In the genomic region with DNA sequence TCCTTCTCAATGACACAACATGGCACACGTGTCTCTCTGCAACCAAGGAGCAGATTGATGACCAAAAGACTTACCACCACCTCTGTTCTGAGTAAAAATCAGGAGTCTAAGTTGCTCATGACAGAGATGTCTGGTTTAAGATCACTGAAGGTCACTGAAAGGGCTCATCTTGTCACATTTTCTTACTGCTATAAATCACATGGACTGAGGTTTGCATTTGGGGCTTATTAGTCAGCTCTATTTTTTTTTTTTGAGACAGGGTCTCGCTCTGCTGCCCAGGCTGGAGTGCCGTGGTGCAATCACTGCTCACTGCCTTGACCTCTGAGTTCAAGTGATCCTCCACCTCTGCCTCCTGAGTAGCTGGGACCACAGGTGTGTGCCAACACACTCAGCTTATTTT, we compare ENCODE assay signal across 13 cellular contexts. TPM values are rescaled to one million over a fixed set of nuclear protein-coding genes. Genes with fewer than 3 reads are reported as not detected.
A peak's percentile ranks its signal among the peaks of the same experiment; 100 is the strongest.
DNase-seq lines count a peak whose midpoint lies in the region; ATAC-seq and TF ChIP-seq lines count a peak whose summit lies in the region.
"Had no signal": no experiment of that assay in that cellular context is flagged by ENCODE, and none has a peak within 500 bp of the region (broad histone marks: within the 10 kb centered on the region; RNA-seq: fewer than 3 reads in every experiment).

No MANE protein-coding gene starts in this region.

- 69 to 80% methylated on average over 1 to 3 of the region's 3 CpGs for WGBS in transverse colon (ENCODE audit: low coverage in 1 of 2), 2 donors

- no peak for TF ChIP-seq POLR2A in transverse colon (IDR thresholded peaks at IDR 0.05)

- ATAC-seq in activated CD4-positive, CD25-positive, alpha-beta regulatory T cell treated with anti-CD3 and anti-CD28 coated beads, Interleukin-2, amount 50 U/mL, for 24 hours = peak; percentile 18 to 34
- no peak for ATAC-seq in HG03039 (IDR thresholded peaks at IDR 0.05; ENCODE audit: unreplicated experiment)

- peak overlapping the region; percentile 59 for H3K4me2 ChIP-seq in OCI-LY3 (ENCODE audit: low read length)
- H3K4me2 ChIP-seq: A549 had no signal

- in situ Hi-C loops in transverse colon (cut with MboI; ENCODE audit: low pct_ligation_motif_present in 1 of 4, low pct_unique_long_range_greater_than_20kb in 1 of 4, low sequenced_read_pairs in 3 of 4) = no loop called here

- H3K9me3 ChIP-seq in OCI-LY3 (ENCODE audit: insufficient read depth, low read length) (no peaks in the 10 kb centered on the region), skeletal muscle tissue (ENCODE audit: control insufficient read depth in 3 of 3, low read length in 3 of 3) (no peaks in the 10 kb centered on the region), transverse colon (no peaks in the 10 kb centered on the region)
- H3K9me3 ChIP-seq: A549 had no signal

- H3K9ac ChIP-seq in OCI-LY3 (ENCODE audit: low read length) = peak overlapping the region; percentile 52
- H3K9ac ChIP-seq in skeletal muscle tissue (ENCODE audit: low read depth in 1 of 3, low read length in 3 of 3) = peak overlapping the region in 1 of 3 donors; percentile 18

- H3K36me3 ChIP-seq in OCI-LY3 (replicated peaks; ENCODE audit: low read depth, low read length) (peaks cover 72% of the 10 kb centered on the region), skeletal muscle tissue (ENCODE audit: control insufficient read depth in 3 of 3, insufficient read depth in 3 of 3, low read length in 3 of 3) (peaks cover 38 to 52% (median 51%) of the 10 kb centered on the region in 3 donors), transverse colon (peaks cover 0 to 61% (median 24%) of the 10 kb centered on the region in 4 donors)

- H2AFZ ChIP-seq in OCI-LY3 (ENCODE audit: low read depth, low read length) = no peak overlapping the region

- no peak for DNase-seq in activated CD4-positive, CD25-positive, alpha-beta regulatory T cell treated with anti-CD3 and anti-CD28 coated beads, Interleukin-2, amount 50 U/mL, for 72 hours
- DNase-seq in epithelial cell of proximal tubule (ENCODE audit: low read depth) (peak; percentile 85), transverse colon (no peak), NCI-H524 (lab: John Stamatoyannopoulos, UW) (no peak)
- DNase-seq: effector memory CD4-positive, alpha-beta T cell; GF-D8; occipital lobe; trophoblast cell had no signal

- TF ChIP-seq CTCF in OCI-LY3 (IDR thresholded peaks at IDR 0.05; ENCODE audit: low read depth, low read length) (no peak), epithelial cell of proximal tubule (conservative IDR thresholded peaks at IDR 0.05; ENCODE audit: low read depth, low read length) (no peak), transverse colon (IDR thresholded peaks at IDR 0.05) (no peak)

- peaks cover 49% of the 10 kb centered on the region for H3K4me1 ChIP-seq in OCI-LY3 (ENCODE audit: low read length)
- peaks cover 16 to 56% (median 37%) of the 10 kb centered on the region in 3 donors for H3K4me1 ChIP-seq in skeletal muscle tissue (ENCODE audit: control insufficient read depth in 3 of 3, insufficient read depth in 3 of 3, low read length in 3 of 3)
- H3K4me1 ChIP-seq in transverse colon = peaks cover 0 to 38% (median 14%) of the 10 kb centered on the region in 4 donors

- intact Hi-C loops in transverse colon (cut with DNase I; ENCODE audit: low total_unique reads) = no loop called here

- H3K27ac ChIP-seq in OCI-LY3 (ENCODE audit: low read length) = peak overlapping the region; percentile 78
- peak overlapping the region; percentile 54 for H3K27ac ChIP-seq in skeletal muscle tissue (ENCODE audit: low read depth, low read length)
- peak overlapping the region in 1 of 4 donors; percentile 12 for H3K27ac ChIP-seq in transverse colon

- H3K79me2 ChIP-seq in OCI-LY3 (ENCODE audit: low read length) = peaks cover 100% of the 10 kb centered on the region

- H3K27me3 ChIP-seq in OCI-LY3 (ENCODE audit: low read depth, low read length) (no peaks in the 10 kb centered on the region), skeletal muscle tissue (ENCODE audit: control insufficient read depth in 3 of 3, insufficient read depth in 3 of 3, low read length in 3 of 3) (no peaks in the 10 kb centered on the region), transverse colon (no peaks in the 10 kb centered on the region)

- H4K20me1 ChIP-seq in OCI-LY3 (ENCODE audit: insufficient read depth, low read length) = peaks cover 59% of the 10 kb centered on the region

- TF ChIP-seq EP300 in transverse colon (IDR thresholded peaks at IDR 0.05; ENCODE audit: low read depth) = no peak

- H3K4me3 ChIP-seq in OCI-LY3 (ENCODE audit: low read length) = peak overlapping the region; percentile 57
- H3K4me3 ChIP-seq in epithelial cell of proximal tubule (ENCODE audit: low read depth, low read length) = no peak overlapping the region
- no peak overlapping the region for H3K4me3 ChIP-seq in skeletal muscle tissue (ENCODE audit: low read length in 3 of 3)
- H3K4me3 ChIP-seq in transverse colon = no peak overlapping the region
- H3K4me3 ChIP-seq: A549 had no signal

RNA-seq across cellular contexts. Expression of a gene that starts 19.4 kb away (rescaled TPM):
- total RNA-seq in epithelial cell of proximal tubule (56.2 and 103 TPM in 2 replicates), skeletal muscle tissue (62.6 TPM), transverse colon (100 to 1,000 TPM; 148 to 449 (median 323) TPM)

RNA-seq across cellular contexts. Expression of a gene that starts 47.5 kb away (rescaled TPM):
- total RNA-seq in epithelial cell of proximal tubule (1.1 and 3.8 TPM in 2 replicates), skeletal muscle tissue (16.2 TPM), transverse colon (10 to 100 TPM in 3 of 4 donors, 1 to 10 TPM in 1; 4.8 to 68.4 (median 38.1) TPM)
